Comparison of ENCODE assay signal across 1 cellular context in the genomic region with DNA sequence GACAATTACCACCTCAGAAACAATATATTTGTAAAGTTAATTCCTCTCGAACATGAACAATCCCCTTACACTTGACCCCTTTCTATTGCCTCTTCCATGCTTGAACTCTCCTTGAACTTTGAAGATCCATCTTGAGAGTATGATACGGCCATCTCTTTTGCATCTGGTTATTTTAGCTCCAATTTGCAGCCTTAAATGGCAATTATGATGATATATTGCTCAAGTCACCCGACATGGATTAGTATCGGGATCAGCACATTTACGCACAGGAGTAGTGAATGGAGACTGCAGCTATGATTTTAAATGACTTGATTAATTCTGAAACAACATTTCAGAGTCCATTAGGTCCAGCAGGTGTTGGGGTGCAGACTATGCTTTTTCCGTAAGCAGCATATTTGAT.
TF ChIP-seq lines count a peak whose summit lies in the region.

No MANE protein-coding gene starts in this region.

TF ChIP-seq in H1, 55 proteins besides CTCF, POLR2A, EP300 and RAD21 (continued from another document):
- no peak for TF ChIP-seq JUND (IDR thresholded peaks at IDR 0.05; ENCODE audit: low read length)
- no peak for TF ChIP-seq POU5F1 (IDR thresholded peaks at IDR 0.05; ENCODE audit: low read depth, low read length)
- TF ChIP-seq, protein P1, sequence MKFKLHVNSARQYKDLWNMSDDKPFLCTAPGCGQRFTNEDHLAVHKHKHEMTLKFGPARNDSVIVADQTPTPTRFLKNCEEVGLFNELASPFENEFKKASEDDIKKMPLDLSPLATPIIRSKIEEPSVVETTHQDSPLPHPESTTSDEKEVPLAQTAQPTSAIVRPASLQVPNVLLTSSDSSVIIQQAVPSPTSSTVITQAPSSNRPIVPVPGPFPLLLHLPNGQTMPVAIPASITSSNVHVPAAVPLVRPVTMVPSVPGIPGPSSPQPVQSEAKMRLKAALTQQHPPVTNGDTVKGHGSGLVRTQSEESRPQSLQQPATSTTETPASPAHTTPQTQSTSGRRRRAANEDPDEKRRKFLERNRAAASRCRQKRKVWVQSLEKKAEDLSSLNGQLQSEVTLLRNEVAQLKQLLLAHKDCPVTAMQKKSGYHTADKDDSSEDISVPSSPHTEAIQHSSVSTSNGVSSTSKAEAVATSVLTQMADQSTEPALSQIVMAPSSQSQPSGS (IDR thresholded peaks at IDR 0.05; ENCODE audit: low read length): no peak
- TF ChIP-seq TCF12 (IDR thresholded peaks at IDR 0.05; ENCODE audit: low read depth, low read length): no peak
- TF ChIP-seq NANOG (IDR thresholded peaks at IDR 0.05; ENCODE audit: insufficient read depth, low read depth, low read length, poor library complexity, severe bottlenecking): no peak
- TF ChIP-seq, protein P2, sequence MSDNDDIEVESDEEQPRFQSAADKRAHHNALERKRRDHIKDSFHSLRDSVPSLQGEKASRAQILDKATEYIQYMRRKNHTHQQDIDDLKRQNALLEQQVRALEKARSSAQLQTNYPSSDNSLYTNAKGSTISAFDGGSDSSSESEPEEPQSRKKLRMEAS (IDR thresholded peaks at IDR 0.05): no peak
- TF ChIP-seq CHD1 (IDR thresholded peaks at IDR 0.05; ENCODE audit: low read depth, low read length): no peak
